ENCODE assay signal across 13 cellular contexts in genomic region chr2:198316852-198317395, GRCh38.
"Had no signal": no experiment of that assay in that cellular context is flagged by ENCODE, and none has a peak within 500 bp of the region (broad histone marks: within the 10 kb centered on the region; RNA-seq: fewer than 3 reads in every experiment).

No MANE protein-coding gene starts in this region.

- H3K4me2 ChIP-seq: smooth muscle cell had no signal

- ATAC-seq: gastrocnemius medialis; stimulated activated effector memory CD8-positive, alpha-beta T cell treated with anti-CD3 and anti-CD28 coated beads, Interleukin-12 subunit alpha, Interleukin-12 subunit beta, amount 100 ng/mL, for 72 hours had no signal

- DNase-seq: activated CD4-positive, CD25-positive, alpha-beta regulatory T cell; activated naive CD4-positive, alpha-beta T cell treated with anti-CD3 and anti-CD28 coated beads, Interleukin-2, amount 50 U/mL, for 16 hours; adrenal gland; caudate nucleus; effector CD8-positive, alpha-beta T cell; gastrocnemius medialis; posterior cingulate gyrus had no signal

- H3K4me3 ChIP-seq: adrenal gland, coronary artery, gastrocnemius medialis, right atrium auricular region, smooth muscle cell, tibial nerve had no signal

- H3K36me3 ChIP-seq: adrenal gland, gastrocnemius medialis, right atrium auricular region, tibial nerve had no signal

- H3K9me3 ChIP-seq: adrenal gland, gastrocnemius medialis, right atrium auricular region, tibial nerve had no signal

- FAIRE-seq: keratinocyte had no signal

- H3K4me1 ChIP-seq: adrenal gland, gastrocnemius medialis, right atrium auricular region, tibial nerve had no signal

- H3K27me3 ChIP-seq: right atrium auricular region had no signal

- H3K27ac ChIP-seq: adrenal gland, coronary artery, gastrocnemius medialis, right atrium auricular region, tibial nerve had no signal
